ENCODE assay signal across 1 cellular context in genomic region chr1:3465091-3465934, GRCh38.
TF ChIP-seq lines count a peak whose summit lies in the region.

No MANE protein-coding gene starts in this region.

TF ChIP-seq in K562, 482 proteins besides CTCF, POLR2A, EP300 and RAD21:
- no peak for TF ChIP-seq RBFOX2 (IDR thresholded peaks at IDR 0.05; ENCODE audit: low read depth, low read length)
- TF ChIP-seq L3MBTL2 (IDR thresholded peaks at IDR 0.05), result no peak
- TF ChIP-seq CBFA2T2 (conservative IDR thresholded peaks at IDR 0.05), result 0 out of 2 replicates have a peak, but pooled peaks have one; percentile 18
